8 cellular contexts compared by ENCODE assay signal in genomic region chr20:50339196-50339901, GRCh38.
DNase-seq lines count a peak whose midpoint lies in the region; ATAC-seq and TF ChIP-seq lines count a peak whose summit lies in the region.

No MANE protein-coding gene starts in this region.

- peak overlapping the region; percentile 23; the same call in 1 of the 2 replicates for H3K27ac ChIP-seq in KMS-11

- H3K27me3 ChIP-seq in BE2C (no peaks in the 10 kb centered on the region), KMS-11 (ENCODE audit: insufficient read depth, low read depth) (peaks cover 50% of the 10 kb centered on the region)

- peaks cover 11% of the 10 kb centered on the region for H3K27me3 Mint-ChIP-seq in nephron (ENCODE audit: low read depth)

- no peaks in the 10 kb centered on the region for H3K36me3 Mint-ChIP-seq in nephron (ENCODE audit: low read depth)

- no peak overlapping the region for H3K4me3 Mint-ChIP-seq in nephron

- no peaks in the 10 kb centered on the region for H3K9me3 Mint-ChIP-seq in nephron

- in situ Hi-C loops in KBM-7 (cut with MboI; ENCODE audit: low pct_unique_long_range_greater_than_20kb, low sequenced_read_pairs), result no loop called here

- peak overlapping the region in 2 of 3 experiments; percentile 29 to 54 for H3K27ac Mint-ChIP-seq in nephron

- H3K4me1 ChIP-seq in BE2C, result peaks cover 16% of the 10 kb centered on the region
- peaks cover 26% of the 10 kb centered on the region for H3K4me1 ChIP-seq in KMS-11 (ENCODE audit: low read depth, poor library complexity, severe bottlenecking)

- H3K4me3 ChIP-seq in BE2C (ENCODE audit: low read depth, low read length) (no peak overlapping the region), KMS-11 (IDR thresholded peaks at IDR 0.05; ENCODE audit: insufficient read depth, low read depth, low read length) (no peak overlapping the region), choroid plexus epithelial cell (ENCODE audit: low read depth, low read length) (no peak overlapping the region)

- H2AFZ ChIP-seq in KMS-11 (ENCODE audit: low read depth), result no peak overlapping the region

- no peaks in the 10 kb centered on the region for H3K79me2 ChIP-seq in KMS-11 (ENCODE audit: insufficient read depth, low read depth)

- H3K9ac ChIP-seq in KMS-11, result no peak overlapping the region

- H3K36me3 ChIP-seq in BE2C (no peaks in the 10 kb centered on the region), KMS-11 (ENCODE audit: insufficient read depth) (no peaks in the 10 kb centered on the region)

- TF ChIP-seq CTCF in BE2C (IDR thresholded peaks at IDR 0.05; ENCODE audit: low read depth, low read length) (no peak), KMS-11 (conservative IDR thresholded peaks at IDR 0.05; ENCODE audit: low read depth, low read length) (no peak), choroid plexus epithelial cell (conservative IDR thresholded peaks at IDR 0.05; ENCODE audit: low read depth, low read length) (no peak), nephron (IDR thresholded peaks at IDR 0.05; ENCODE audit: unreplicated experiment in 3 of 3) (no peak)

- H4K20me1 ChIP-seq in KMS-11 (ENCODE audit: insufficient read depth), result no peaks in the 10 kb centered on the region

- peaks cover 22% of the 10 kb centered on the region for H3K4me1 Mint-ChIP-seq in nephron

- no peak for ATAC-seq in GM19351 (IDR thresholded peaks at IDR 0.05; ENCODE audit: unreplicated experiment)

- DNase-seq in BE2C, result peak; percentile 37
- DNase-seq in choroid plexus epithelial cell (ENCODE audit: low read depth), result peak; percentile 27
- no peak for DNase-seq in cerebellum (ENCODE audit: low spot score)
- no peak for DNase-seq in KBM-7
- DNase-seq in effector CD8-positive, alpha-beta T cell (lab: John Stamatoyannopoulos, UW), result no peak

- peak overlapping the region; percentile 79 for H3K4me2 ChIP-seq in KMS-11

- H3K9me3 ChIP-seq in BE2C, result no peaks in the 10 kb centered on the region

Comparison
In these comparisons a context has a peak if more than half of its experiments do, and no peak if none do; other contexts are left out.
1. DNase-seq: peak in BE2C (single experiment) and choroid plexus epithelial cell (single experiment); none in cerebellum (single experiment), KBM-7 (single experiment) and effector CD8-positive, alpha-beta T cell (single experiment).